1 cellular context compared by ENCODE assay signal in the genomic region with DNA sequence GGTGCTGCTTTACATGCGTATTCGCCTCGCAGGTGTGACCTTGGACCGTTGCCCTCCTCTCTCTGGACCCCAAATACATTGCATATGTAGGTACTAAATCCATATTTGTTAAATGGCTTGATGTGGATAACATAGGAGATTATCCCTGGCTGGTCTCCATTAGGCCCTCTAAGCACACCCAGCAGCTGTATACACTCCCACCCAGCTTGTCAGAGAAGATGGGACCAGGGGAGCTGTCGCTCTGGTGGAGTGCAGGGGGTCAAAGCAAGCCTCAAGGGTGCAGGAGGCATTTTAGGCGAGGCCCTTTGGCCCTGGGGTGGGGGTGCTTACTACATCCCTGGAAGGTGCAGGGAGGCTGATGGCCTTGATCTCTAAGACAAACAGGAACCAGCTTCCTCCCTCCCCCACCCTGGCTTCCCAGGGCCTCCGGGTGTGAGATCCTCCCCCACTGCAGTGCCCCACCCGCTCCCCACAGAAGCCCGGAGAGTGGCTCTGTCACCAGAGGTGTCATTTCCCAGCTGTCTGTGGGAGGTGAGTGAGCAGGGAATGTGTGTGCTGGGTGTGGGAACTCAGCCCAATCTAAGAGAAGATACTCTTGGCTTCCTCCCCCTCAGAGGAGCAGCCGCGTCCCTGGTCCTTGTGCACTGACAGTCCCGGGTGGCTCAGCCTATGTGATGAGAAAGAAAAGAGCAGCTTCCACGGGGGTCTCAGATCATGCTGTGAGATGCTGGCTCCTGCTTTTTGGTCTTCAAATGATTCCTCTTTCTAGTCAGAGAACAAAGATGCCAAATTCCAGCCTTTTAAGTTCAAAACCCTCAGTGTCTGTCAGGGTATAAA.
A peak's percentile ranks its signal among the peaks of the same experiment; 100 is the strongest.
TF ChIP-seq lines count a peak whose summit lies in the region.

No MANE protein-coding gene starts in this region.

TF ChIP-seq in IMR-90, 13 proteins besides CTCF, POLR2A, EP300 and RAD21:
- TF ChIP-seq MAFK (IDR thresholded peaks at IDR 0.05; ENCODE audit: low read depth, low read length) = no peak
- TF ChIP-seq BHLHE40 (IDR thresholded peaks at IDR 0.05; ENCODE audit: low read depth, low read length) = peak; percentile 41; the same call in 1 of the 2 replicates
- no peak for TF ChIP-seq FOS (IDR thresholded peaks at IDR 0.05; ENCODE audit: low read depth, low read length)
- TF ChIP-seq, protein P1, sequence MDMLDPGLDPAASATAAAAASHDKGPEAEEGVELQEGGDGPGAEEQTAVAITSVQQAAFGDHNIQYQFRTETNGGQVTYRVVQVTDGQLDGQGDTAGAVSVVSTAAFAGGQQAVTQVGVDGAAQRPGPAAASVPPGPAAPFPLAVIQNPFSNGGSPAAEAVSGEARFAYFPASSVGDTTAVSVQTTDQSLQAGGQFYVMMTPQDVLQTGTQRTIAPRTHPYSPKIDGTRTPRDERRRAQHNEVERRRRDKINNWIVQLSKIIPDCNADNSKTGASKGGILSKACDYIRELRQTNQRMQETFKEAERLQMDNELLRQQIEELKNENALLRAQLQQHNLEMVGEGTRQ (IDR thresholded peaks at IDR 0.05; ENCODE audit: low read depth, low read length) = no peak
- TF ChIP-seq MXI1 (IDR thresholded peaks at IDR 0.05; ENCODE audit: borderline replicate concordance, low read depth, low read length) = no peak
- TF ChIP-seq SMC3 (IDR thresholded peaks at IDR 0.05; ENCODE audit: low read depth, low read length) = no peak
- TF ChIP-seq NFE2L2 (IDR thresholded peaks at IDR 0.05; ENCODE audit: low read depth, low read length) = no peak
- TF ChIP-seq CEBPB (IDR thresholded peaks at IDR 0.05; ENCODE audit: low read depth, low read length) = no peak
- TF ChIP-seq MAZ (IDR thresholded peaks at IDR 0.05; ENCODE audit: borderline replicate concordance, low read depth, low read length) = peak; percentile 64
- TF ChIP-seq RFX5 (IDR thresholded peaks at IDR 0.05; ENCODE audit: low read depth, low read length) = no peak
- TF ChIP-seq, protein P2, sequence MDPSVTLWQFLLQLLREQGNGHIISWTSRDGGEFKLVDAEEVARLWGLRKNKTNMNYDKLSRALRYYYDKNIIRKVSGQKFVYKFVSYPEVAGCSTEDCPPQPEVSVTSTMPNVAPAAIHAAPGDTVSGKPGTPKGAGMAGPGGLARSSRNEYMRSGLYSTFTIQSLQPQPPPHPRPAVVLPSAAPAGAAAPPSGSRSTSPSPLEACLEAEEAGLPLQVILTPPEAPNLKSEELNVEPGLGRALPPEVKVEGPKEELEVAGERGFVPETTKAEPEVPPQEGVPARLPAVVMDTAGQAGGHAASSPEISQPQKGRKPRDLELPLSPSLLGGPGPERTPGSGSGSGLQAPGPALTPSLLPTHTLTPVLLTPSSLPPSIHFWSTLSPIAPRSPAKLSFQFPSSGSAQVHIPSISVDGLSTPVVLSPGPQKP (IDR thresholded peaks at IDR 0.05; ENCODE audit: borderline replicate concordance, low read depth, low read length) = no peak
- no peak for TF ChIP-seq RCOR1 (IDR thresholded peaks at IDR 0.05; ENCODE audit: insufficient replicate concordance, low read length)
- no peak for TF ChIP-seq CHD1 (IDR thresholded peaks at IDR 0.05; ENCODE audit: low read depth, low read length)
